ENCODE assay signal across 22 cellular contexts in the genomic region with DNA sequence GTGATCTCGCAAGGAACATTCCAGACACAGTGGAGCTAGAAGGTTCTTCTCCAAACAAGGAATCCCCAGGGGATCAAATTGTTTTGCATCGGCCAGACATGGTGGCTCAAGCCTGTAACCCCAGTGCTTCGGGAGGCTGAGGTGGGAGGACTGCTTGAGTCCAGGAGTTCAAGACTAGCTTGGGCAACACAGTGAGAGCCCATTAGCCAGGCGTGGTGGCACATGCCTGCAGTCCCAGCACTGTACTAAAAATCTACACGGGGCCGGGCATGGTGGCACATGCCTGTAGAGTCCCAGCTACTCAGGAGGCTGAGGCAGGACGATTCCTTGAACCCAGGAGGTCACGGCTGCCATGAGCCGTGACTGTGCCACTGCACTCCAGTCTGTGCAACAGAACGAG. TPM values are rescaled to one million over a fixed set of nuclear protein-coding genes. Genes with fewer than 3 reads are reported as not detected.
"Had no signal": no experiment of that assay in that cellular context is flagged by ENCODE, and none has a peak within 500 bp of the region (broad histone marks: within the 10 kb centered on the region; RNA-seq: fewer than 3 reads in every experiment).

No MANE protein-coding gene starts in this region.

- H3K4me1 ChIP-seq: body of pancreas, parathyroid adenoma, psoas muscle, transverse colon had no signal

- DNase-seq: activated CD4-positive, alpha-beta T cell treated with anti-CD3 and anti-CD28 coated beads for 36 hours; activated CD4-positive, CD25-positive, alpha-beta regulatory T cell; activated CD8-positive, alpha-beta memory T cell treated with anti-CD3 and anti-CD28 coated beads, Interleukin-2, amount 10 ng/mL, durations not matched to agents 7 days and 5 days; activated CD8-positive, alpha-beta T cell treated with anti-CD3 and anti-CD28 coated beads, Interleukin-2, amount 10 ng/mL, durations not matched to agents 7 days and 5 days; activated naive CD4-positive, alpha-beta T cell; activated T-cell treated with anti-CD3 and anti-CD28 coated beads, Interleukin-2, amount 50 U/mL, for 48 hours; aorta; body of pancreas; effector memory CD8-positive, alpha-beta T cell; hypothalamus; immature natural killer cell; midbrain; naive thymus-derived CD8-positive, alpha-beta T cell; occipital lobe; psoas muscle; stimulated activated naive CD4-positive, alpha-beta T cell treated with Interleukin-2 at 50 U/mL for 16 hours; transverse colon had no signal

- H3K9ac ChIP-seq: parathyroid adenoma had no signal

- H3K27ac Mint-ChIP-seq: activated CD4-positive, alpha-beta T cell treated with anti-CD3 and anti-CD28 coated beads for 36 hours; activated CD8-positive, alpha-beta memory T cell treated with anti-CD3 and anti-CD28 coated beads, Interleukin-2, amount 10 ng/mL, durations not matched to agents 7 days and 5 days; activated CD8-positive, alpha-beta T cell treated with anti-CD3 and anti-CD28 coated beads, Interleukin-2, amount 10 ng/mL, durations not matched to agents 7 days and 5 days; activated naive CD4-positive, alpha-beta T cell treated with anti-CD3 and anti-CD28 coated beads, Interleukin-2, amount 50 U/mL, for 72 hours; effector memory CD8-positive, alpha-beta T cell; immature natural killer cell had no signal

- ATAC-seq: activated CD4-positive, alpha-beta T cell treated with anti-CD3 and anti-CD28 coated beads for 36 hours; activated CD8-positive, alpha-beta memory T cell treated with anti-CD3 and anti-CD28 coated beads, Interleukin-2, amount 10 ng/mL, durations not matched to agents 7 days and 5 days; activated CD8-positive, alpha-beta T cell treated with anti-CD3 and anti-CD28 coated beads, Interleukin-2, amount 10 ng/mL, durations not matched to agents 7 days and 5 days; activated naive CD4-positive, alpha-beta T cell treated with anti-CD3 and anti-CD28 coated beads, Interleukin-2, amount 50 U/mL, for 72 hours; body of pancreas; effector memory CD8-positive, alpha-beta T cell; naive thymus-derived CD8-positive, alpha-beta T cell had no signal

- H3K27me3 ChIP-seq: body of pancreas, heart left ventricle, transverse colon had no signal

- H3K4me3 Mint-ChIP-seq: activated CD4-positive, alpha-beta T cell treated with anti-CD3 and anti-CD28 coated beads for 36 hours; activated CD8-positive, alpha-beta memory T cell treated with anti-CD3 and anti-CD28 coated beads, Interleukin-2, amount 10 ng/mL, durations not matched to agents 7 days and 5 days; activated CD8-positive, alpha-beta T cell treated with anti-CD3 and anti-CD28 coated beads, Interleukin-2, amount 10 ng/mL, durations not matched to agents 7 days and 5 days; effector memory CD8-positive, alpha-beta T cell; immature natural killer cell; naive thymus-derived CD8-positive, alpha-beta T cell; neural crest cell had no signal

- H3K9me3 ChIP-seq: body of pancreas, heart left ventricle, psoas muscle, transverse colon had no signal

- H3K27ac ChIP-seq: body of pancreas, coronary artery, parathyroid adenoma, psoas muscle, transverse colon had no signal

- H3K27me3 Mint-ChIP-seq: activated CD4-positive, alpha-beta T cell treated with anti-CD3 and anti-CD28 coated beads for 36 hours; activated CD8-positive, alpha-beta memory T cell treated with anti-CD3 and anti-CD28 coated beads, Interleukin-2, amount 10 ng/mL, durations not matched to agents 7 days and 5 days; effector memory CD8-positive, alpha-beta T cell; naive thymus-derived CD8-positive, alpha-beta T cell had no signal

- H3K4me3 ChIP-seq: body of pancreas, coronary artery, heart left ventricle, psoas muscle, transverse colon had no signal

- H3K9me3 Mint-ChIP-seq: activated naive CD4-positive, alpha-beta T cell treated with anti-CD3 and anti-CD28 coated beads, Interleukin-2, amount 50 U/mL, for 72 hours; effector memory CD8-positive, alpha-beta T cell; immature natural killer cell; naive thymus-derived CD8-positive, alpha-beta T cell had no signal

- H3K4me1 Mint-ChIP-seq: neural crest cell had no signal

RNA-seq across cellular contexts. Expression of gene FNDC11, which starts 57.7 kb away (rescaled TPM):
- total RNA-seq: transverse colon had no signal
- polyA plus RNA-seq: immature natural killer cell had no signal
